9 cellular contexts compared by ENCODE assay signal in genomic region chr4:16382571-16382970, GRCh38.
"Had no signal": no experiment of that assay in that cellular context is flagged by ENCODE, and none has a peak within 500 bp of the region (broad histone marks: within the 10 kb centered on the region; RNA-seq: fewer than 3 reads in every experiment).

No MANE protein-coding gene starts in this region.

- H3K4me1 ChIP-seq: HAP-1 had no signal

- H3K36me3 ChIP-seq: HAP-1 had no signal

- H3K9me3 ChIP-seq: HAP-1 had no signal

- H3K27ac ChIP-seq: GM23248 had no signal

- DNase-seq: GM23248, GOT3, H7, H9, HCEC 1CT, HFFc6 had no signal

- H3K9ac ChIP-seq: GM23248 had no signal

- ATAC-seq: GM23338, HCT116 had no signal

- H3K4me3 ChIP-seq: GM23248, GM23338, HAP-1 had no signal
